15 cellular contexts compared by ENCODE assay signal in genomic region chr4:106256190-106256589, GRCh38. TPM values are rescaled to one million over a fixed set of nuclear protein-coding genes. Genes with fewer than 3 reads are reported as not detected.
DNase-seq lines count a peak whose midpoint lies in the region; ATAC-seq, FAIRE-seq and TF ChIP-seq lines count a peak whose summit lies in the region.
"Had no signal": no experiment of that assay in that cellular context is flagged by ENCODE, and none has a peak within 500 bp of the region (broad histone marks: within the 10 kb centered on the region; RNA-seq: fewer than 3 reads in every experiment).

No MANE protein-coding gene starts in this region.

- no peaks in the 10 kb centered on the region for H4K20me1 ChIP-seq in osteoblast (ENCODE audit: insufficient read depth, low read length)
- H4K20me1 ChIP-seq: BLaER1 treated with 17β-estradiol and CSF1 and Interleukin-3, amounts not matched to agents 10 nM and 100 nM had no signal

- no peak overlapping the region for H3K4me3 Mint-ChIP-seq in activated naive CD4-positive, alpha-beta T cell treated with anti-CD3 and anti-CD28 coated beads, Interleukin-2, amount 10 ng/mL, durations not matched to agents 7 days and 5 days
- H3K4me3 Mint-ChIP-seq: CD4-positive, CD25-positive, alpha-beta regulatory T cell; GM23338; H9 had no signal

- H3K27me3 Mint-ChIP-seq in activated naive CD4-positive, alpha-beta T cell treated with anti-CD3 and anti-CD28 coated beads, Interleukin-2, amount 10 ng/mL, durations not matched to agents 7 days and 5 days = no peaks in the 10 kb centered on the region
- H3K27me3 Mint-ChIP-seq: CD4-positive, CD25-positive, alpha-beta regulatory T cell had no signal

- H3K4me3 ChIP-seq in left ventricle myocardium inferior = no peak overlapping the region
- H3K4me3 ChIP-seq in kidney (ENCODE audit: low read length in 2 of 2) = no peak overlapping the region
- no peak overlapping the region for H3K4me3 ChIP-seq in osteoblast (ENCODE audit: insufficient read depth, low read length)
- H3K4me3 ChIP-seq: BLaER1 treated with 17β-estradiol and CSF1 and Interleukin-3, amounts not matched to agents 10 nM and 100 nM; GM23338 had no signal

- H3K9me3 Mint-ChIP-seq in activated naive CD4-positive, alpha-beta T cell treated with anti-CD3 and anti-CD28 coated beads, Interleukin-2, amount 10 ng/mL, durations not matched to agents 7 days and 5 days = no peaks in the 10 kb centered on the region
- H3K9me3 Mint-ChIP-seq: CD4-positive, CD25-positive, alpha-beta regulatory T cell; GM23338; H9 had no signal

- H3K9me3 ChIP-seq in left ventricle myocardium inferior (replicated peaks) (no peaks in the 10 kb centered on the region), kidney (ENCODE audit: control insufficient read depth in 1 of 2, low read length in 2 of 2) (no peaks in the 10 kb centered on the region), osteoblast (ENCODE audit: low read depth, low read length) (no peaks in the 10 kb centered on the region)

- H3K27me3 ChIP-seq in left ventricle myocardium inferior (ENCODE audit: low read depth) (no peaks in the 10 kb centered on the region), osteoblast (ENCODE audit: insufficient read depth, low read length) (no peaks in the 10 kb centered on the region)
- H3K27me3 ChIP-seq: BLaER1 treated with 17β-estradiol and CSF1 and Interleukin-3, amounts not matched to agents 10 nM and 100 nM had no signal

- intact Hi-C loops in Right ventricle myocardium superior (cut with DNase I) (no loop called here), left ventricle myocardium inferior (cut with micrococcal nuclease) (no loop called here), kidney (cut with DNase I) (no loop called here)

- no peak overlapping the region for H2AFZ ChIP-seq in osteoblast (ENCODE audit: low read length)
- H2AFZ ChIP-seq: GM23338 had no signal

- TF ChIP-seq CTCF in left ventricle myocardium inferior (IDR thresholded peaks at IDR 0.05; ENCODE audit: borderline replicate concordance) (no peak), kidney (IDR thresholded peaks at IDR 0.05; ENCODE audit: borderline replicate concordance, extremely low read depth, insufficient read depth) (no peak), osteoblast (IDR thresholded peaks at IDR 0.05; ENCODE audit: extremely low read depth, low read depth, low read length) (no peak)

- CTCF ChIA-PET in activated naive CD4-positive, alpha-beta T cell treated with anti-CD3 and anti-CD28 coated beads, Interleukin-2, amount 10 ng/mL, durations not matched to agents 7 days and 5 days (lab: Charles Lee) = no interaction called here

- H3K9ac ChIP-seq in kidney (ENCODE audit: low read length in 2 of 2) = no peak overlapping the region
- H3K9ac ChIP-seq: BLaER1 treated with 17β-estradiol and CSF1 and Interleukin-3, amounts not matched to agents 10 nM and 100 nM had no signal

- no peak overlapping the region for H3K4me2 ChIP-seq in osteoblast (ENCODE audit: insufficient read depth, low read length)
- H3K4me2 ChIP-seq: BLaER1 treated with 17β-estradiol and CSF1 and Interleukin-3, amounts not matched to agents 10 nM and 100 nM; GM23338 had no signal

- no peaks in the 10 kb centered on the region for H3K79me2 ChIP-seq in osteoblast (ENCODE audit: insufficient read depth, low read length)

- DNase-seq in Right ventricle myocardium superior (peak; percentile 26), left ventricle myocardium inferior (no peak), kidney (peak; percentile 50), osteoblast (ENCODE audit: insufficient read length, low spot score, missing footprints) (peak; percentile 21), epidermal melanocyte (ENCODE audit: insufficient read length, low spot score) (no peak)
- no peak for DNase-seq in activated naive CD4-positive, alpha-beta T cell treated with anti-CD3 and anti-CD28 coated beads, Interleukin-2, amount 10 ng/mL, durations not matched to agents 7 days and 5 days
- DNase-seq: 8988T; AML-193; CD4-positive, CD25-positive, alpha-beta regulatory T cell; DMS53; GF-D8; H9 had no signal

- H3K27ac ChIP-seq in left ventricle myocardium inferior (replicated peaks) (no peak overlapping the region), kidney (ENCODE audit: low read depth in 2 of 2, low read length in 2 of 2) (no peak overlapping the region), osteoblast (ENCODE audit: low read depth, low read length) (no peak overlapping the region)
- H3K27ac ChIP-seq: BLaER1 treated with 17β-estradiol and CSF1 and Interleukin-3, amounts not matched to agents 10 nM and 100 nM had no signal

- H3K27ac Mint-ChIP-seq in activated naive CD4-positive, alpha-beta T cell treated with anti-CD3 and anti-CD28 coated beads, Interleukin-2, amount 10 ng/mL, durations not matched to agents 7 days and 5 days = no peak overlapping the region
- H3K27ac Mint-ChIP-seq: CD4-positive, CD25-positive, alpha-beta regulatory T cell; GM23338; H9 had no signal

- H3K4me1 ChIP-seq in left ventricle myocardium inferior (no peaks in the 10 kb centered on the region), kidney (ENCODE audit: control insufficient read depth in 1 of 2, insufficient read depth in 1 of 2, low read depth in 1 of 2, low read length in 2 of 2) (no peaks in the 10 kb centered on the region), osteoblast (ENCODE audit: insufficient read depth, low read length) (peaks cover 8% of the 10 kb centered on the region)
- H3K4me1 ChIP-seq: BLaER1 treated with 17β-estradiol and CSF1 and Interleukin-3, amounts not matched to agents 10 nM and 100 nM had no signal

- no peaks in the 10 kb centered on the region for H3K36me3 Mint-ChIP-seq in activated naive CD4-positive, alpha-beta T cell treated with anti-CD3 and anti-CD28 coated beads, Interleukin-2, amount 10 ng/mL, durations not matched to agents 7 days and 5 days

- FAIRE-seq in kidney (lab: Jason Lieb, UNC) = no peak

- no peaks in the 10 kb centered on the region for H3K4me1 Mint-ChIP-seq in activated naive CD4-positive, alpha-beta T cell treated with anti-CD3 and anti-CD28 coated beads, Interleukin-2, amount 10 ng/mL, durations not matched to agents 7 days and 5 days

- H3K36me3 ChIP-seq in left ventricle myocardium inferior (peaks cover 15% of the 10 kb centered on the region), kidney (ENCODE audit: control insufficient read depth in 1 of 2, insufficient read depth in 2 of 2, low read length in 2 of 2) (peaks cover 5 to 8% of the 10 kb centered on the region in 2 donors), osteoblast (ENCODE audit: insufficient read depth, low read length) (peaks cover 5% of the 10 kb centered on the region)

- ATAC-seq in Right ventricle myocardium superior (ENCODE audit: poor library complexity) = no peak
- no peak for ATAC-seq in GM19467 (IDR thresholded peaks at IDR 0.05; ENCODE audit: unreplicated experiment)
- ATAC-seq: GM23338 had no signal

RNA-seq across cellular contexts. Expression of gene TBCK, which starts 59.8 kb away (rescaled TPM):
- 17.0 TPM for total RNA-seq in Right ventricle myocardium superior
- 20.3 TPM for total RNA-seq in left ventricle myocardium inferior
- total RNA-seq in kidney = 50.0 TPM
- polyA plus RNA-seq in kidney (ENCODE audit: insufficient read depth, low read depth, low replicate concordance) = 15.8 TPM
- 65.1 and 68.8 TPM in 2 replicates for total RNA-seq in osteoblast

Comparison
In these comparisons a context has a peak if more than half of its experiments do, and no peak if none do; other contexts are left out.
1. DNase-seq: peak in Right ventricle myocardium superior (single experiment), kidney (single experiment) and osteoblast (single experiment); none in left ventricle myocardium inferior (single experiment), epidermal melanocyte (single experiment) and activated naive CD4-positive, alpha-beta T cell treated with anti-CD3 and anti-CD28 coated beads, Interleukin-2, amount 10 ng/mL, durations not matched to agents 7 days and 5 days (single experiment).